Comparison of ENCODE assay signal across 22 cellular contexts in genomic region chr6:36318690-36319435, GRCh38. TPM values are rescaled to one million over a fixed set of nuclear protein-coding genes. Genes with fewer than 3 reads are reported as not detected.
DNase-seq lines count a peak whose midpoint lies in the region; ATAC-seq, FAIRE-seq and TF ChIP-seq lines count a peak whose summit lies in the region.
"Had no signal": no experiment of that assay in that cellular context is flagged by ENCODE, and none has a peak within 500 bp of the region (broad histone marks: within the 10 kb centered on the region; RNA-seq: fewer than 3 reads in every experiment).

No MANE protein-coding gene starts in this region.

- no peaks in the 10 kb centered on the region for H3K9me1 ChIP-seq in K562 (ENCODE audit: control insufficient read depth, insufficient read depth, low read length)

- H3K79me2 ChIP-seq in K562 (ENCODE audit: control insufficient read depth, insufficient read depth, low read length), result no peaks in the 10 kb centered on the region
- H3K79me2 ChIP-seq in H9 (ENCODE audit: insufficient read depth, low read length), result no peaks in the 10 kb centered on the region
- H3K79me2 ChIP-seq: parathyroid adenoma had no signal

- H2BK5ac ChIP-seq in neuronal stem cell (ENCODE audit: low read length), result no peak overlapping the region
- H2BK5ac ChIP-seq in H9 (ENCODE audit: insufficient read length, low read length), result no peak overlapping the region

- POLR2A ChIA-PET in K562 (lab: Yijun Ruan, JAX), result interaction anchor here (0.6 to 1.5 kb wide), 9 partner anchors 10 to 334 kb away, joined by 3 to 6 read pairs (median 3); no protein-coding TSS in a partner anchor

- no peaks in the 10 kb centered on the region for H3K36me3 Mint-ChIP-seq in H9 (ENCODE audit: insufficient read depth in 1 of 3, low read depth in 3 of 3)
- H3K36me3 Mint-ChIP-seq: activated naive CD4-positive, alpha-beta T cell treated with anti-CD3 and anti-CD28 coated beads, Interleukin-2, amount 50 U/mL, for 72 hours; natural killer cell treated with Interleukin-12 subunit alpha and Interleukin-12 subunit beta and Interleukin-15 and Interleukin-18, amount 100 ng/mL, for 72 hours; type B pancreatic cell had no signal

- WGBS in K562 (ENCODE audit: insufficient coverage, low coverage, missing lambda C conversion rate), result 2% methylated on average over 6 of the region's 6 CpGs
- no CpG with 5 or more reads among the region's 6 CpGs for WGBS in neuronal stem cell (ENCODE audit: extremely low coverage in 2 of 2, insufficient read length in 2 of 2, insufficient replicate concordance in 1 of 2), 2 donors
- no CpG with 5 or more reads among the region's 6 CpGs for WGBS in H9 (ENCODE audit: extremely low coverage, insufficient read length, low lambda C conversion rate)

- no peak for TF ChIP-seq POLR2A in K562 (conservative IDR thresholded peaks at IDR 0.05)

- H2BK15ac ChIP-seq in neuronal stem cell (ENCODE audit: low read length) (no peak overlapping the region), H9 (ENCODE audit: low read depth, low read length) (no peak overlapping the region)

- no peak overlapping the region for H4K91ac ChIP-seq in neuronal stem cell (ENCODE audit: low read depth, low read length, poor library complexity)
- no peak overlapping the region for H4K91ac ChIP-seq in H9 (ENCODE audit: insufficient read length, low read depth, low read length)

- no peaks in the 10 kb centered on the region for H3K79me1 ChIP-seq in neuronal stem cell (ENCODE audit: low read depth, low read length)
- H3K79me1 ChIP-seq in H9 (ENCODE audit: insufficient read depth, low read depth, low read length, poor library complexity, severe bottlenecking), result no peaks in the 10 kb centered on the region

- no peak overlapping the region for H3K4me3 Mint-ChIP-seq in H9
- H3K4me3 Mint-ChIP-seq: central memory CD8-positive, alpha-beta T cell; natural killer cell treated with Interleukin-12 subunit alpha and Interleukin-12 subunit beta and Interleukin-15 and Interleukin-18, amount 100 ng/mL, for 72 hours; type B pancreatic cell had no signal

- H3K27ac Mint-ChIP-seq in H9, result no peak overlapping the region
- H3K27ac Mint-ChIP-seq: activated naive CD4-positive, alpha-beta T cell treated with anti-CD3 and anti-CD28 coated beads, Interleukin-2, amount 50 U/mL, for 72 hours; natural killer cell treated with Interleukin-12 subunit alpha and Interleukin-12 subunit beta and Interleukin-15 and Interleukin-18, amount 100 ng/mL, for 72 hours; type B pancreatic cell had no signal

- H2AFZ ChIP-seq in K562 (ENCODE audit: low read depth, low read length), result no peak overlapping the region
- no peak overlapping the region for H2AFZ ChIP-seq in neuronal stem cell (ENCODE audit: low read length)
- no peak overlapping the region for H2AFZ ChIP-seq in H9 (ENCODE audit: low read length)
- H2AFZ ChIP-seq: parathyroid adenoma had no signal

- peaks cover 22 to 74% of the 10 kb centered on the region in 2 experiments; a peak in 4 of 5 replicates for H3K27me3 ChIP-seq in K562 (ENCODE audit: control insufficient read depth in 2 of 2, insufficient read depth in 2 of 2, low read length in 2 of 2)
- H3K27me3 ChIP-seq in neuronal stem cell (ENCODE audit: control insufficient read depth in 3 of 3, insufficient read depth in 3 of 3, low read depth in 1 of 3, low read length in 3 of 3), result peaks cover 0 to 5% (median 0%) of the 10 kb centered on the region in 3 experiments
- H3K27me3 ChIP-seq in H9 (ENCODE audit: insufficient read depth, low read length), result no peaks in the 10 kb centered on the region

- no TSS peak for BruUV-seq in K562 (replicated peaks; lab: Mats Ljungman, UMichigan)

- peak; percentile 40 for DNase-seq in NCI-H1105 treated with DMSO at 0.1 percent for 48 hours (lab: John Stamatoyannopoulos, UW)
- no peak for DNase-seq in NCI-H1105 (lab: John Stamatoyannopoulos, UW)
- DNase-seq in NCI-H2196 (lab: John Stamatoyannopoulos, UW; ENCODE audit: unreplicated experiment), result peak; percentile 61
- no peak for DNase-seq in K562 (ENCODE audit: extremely low read depth in 1 of 4, low spot score in 3 of 4)
- no peak for DNase-seq in neuronal stem cell (ENCODE audit: low spot score)
- no peak for DNase-seq in H9
- DNase-seq in NOMO-1 treated with DMSO at 0.1 percent for 48 hours (lab: John Stamatoyannopoulos, UW; ENCODE audit: unreplicated experiment), result no peak
- DNase-seq in CD1c-positive myeloid dendritic cell (ENCODE audit: extremely low spot score), result no peak
- DNase-seq: 8988T; activated CD4-positive, alpha-beta T cell treated with anti-CD3 and anti-CD28 coated beads for 48 hours; aorta; DND-41; head of caudate nucleus; stimulated activated CD8-positive, alpha-beta memory T cell treated with anti-CD3 and anti-CD28 coated beads, Interleukin-4, amount 100 ng/mL, for 48 hours had no signal

- H3K56ac ChIP-seq in H9 (ENCODE audit: insufficient read length, low read depth, low read length), result no peak overlapping the region

- H3K23me2 ChIP-seq in H9 (ENCODE audit: insufficient read length, low read depth, low read length, poor library complexity, severe bottlenecking), result no peaks in the 10 kb centered on the region

- in situ Hi-C loops in K562 (cut with MboI), result no loop called here

- H3K27me3 Mint-ChIP-seq in H9 (ENCODE audit: low read depth), result peaks cover 6% of the 10 kb centered on the region
- H3K27me3 Mint-ChIP-seq: type B pancreatic cell had no signal

- H4K8ac ChIP-seq in neuronal stem cell (ENCODE audit: low read depth, low read length), result no peak overlapping the region
- H4K8ac ChIP-seq in H9 (replicated peaks; ENCODE audit: insufficient read length, low read depth, low read length), result no peak overlapping the region

- no peak for FAIRE-seq in K562 (lab: Jason Lieb, UNC)
- FAIRE-seq: GM12878 had no signal

- no peak overlapping the region for H3K4ac ChIP-seq in neuronal stem cell (ENCODE audit: low read length)
- no peak overlapping the region for H3K4ac ChIP-seq in H9 (ENCODE audit: low read depth, low read length)

- H3K27ac ChIP-seq in K562 (ENCODE audit: extremely low read depth, low read depth, low read length), result no peak overlapping the region
- no peak overlapping the region for H3K27ac ChIP-seq in neuronal stem cell (replicated peaks; ENCODE audit: low read length)
- no peak overlapping the region for H3K27ac ChIP-seq in H9 (ENCODE audit: insufficient read length, low read depth, low read length)
- H3K27ac ChIP-seq: parathyroid adenoma had no signal

- CTCF ChIA-PET in K562 (lab: Yijun Ruan, JAX; ENCODE audit: low intra/inter-chr PET ratio), result no interaction called here

- H3K4me1 ChIP-seq in K562 (replicated peaks in 1 of 2; ENCODE audit: control insufficient read depth in 2 of 2, insufficient read depth in 2 of 2, low read length in 2 of 2), result peaks cover 0 to 5% of the 10 kb centered on the region in 2 experiments; a peak in 2 of 5 replicates
- H3K4me1 ChIP-seq in neuronal stem cell (ENCODE audit: control insufficient read depth in 2 of 2, insufficient read depth in 1 of 2, low read depth in 1 of 2, low read length in 2 of 2), result peaks cover 5 to 20% of the 10 kb centered on the region in 2 donors
- no peaks in the 10 kb centered on the region for H3K4me1 ChIP-seq in H9 (ENCODE audit: insufficient read depth, low read length)
- H3K4me1 ChIP-seq: parathyroid adenoma had no signal

- H3K4me3 ChIP-seq in K562, result no peak overlapping the region
- H3K4me3 ChIP-seq in neuronal stem cell (ENCODE audit: low read length in 2 of 2), result no peak overlapping the region
- H3K4me3 ChIP-seq: GM12878 had no signal

- H3K9ac ChIP-seq in K562 (ENCODE audit: insufficient read depth in 1 of 2, low read depth in 2 of 2, low read length in 2 of 2), result no peak overlapping the region
- H3K9ac ChIP-seq in neuronal stem cell (ENCODE audit: low read depth, low read length, poor library complexity), result peak overlapping the region; percentile 18
- H3K9ac ChIP-seq in H9 (ENCODE audit: extremely low read depth, insufficient read length, low read length), result no peak overlapping the region
- H3K9ac ChIP-seq: parathyroid adenoma had no signal

- no peak overlapping the region for H2BK120ac ChIP-seq in neuronal stem cell (ENCODE audit: low read depth, low read length)
- H2BK120ac ChIP-seq in H9 (ENCODE audit: low read depth, low read length, poor library complexity, severe bottlenecking), result no peak overlapping the region

- peak overlapping the region; percentile 68 for H3K18ac ChIP-seq in neuronal stem cell (ENCODE audit: low read length)
- H3K18ac ChIP-seq in H9 (ENCODE audit: insufficient read length, low read depth, low read length), result no peak overlapping the region

- intact Hi-C loops in K562 (cut with micrococcal nuclease), result loop anchor here (2.0 kb wide), 1 partner anchor 16 kb away; no protein-coding TSS in a partner anchor

- no peak for TF ChIP-seq EP300 in K562 (IDR thresholded peaks at IDR 0.05; ENCODE audit: low read length)

- no peak overlapping the region for H3K4me2 ChIP-seq in K562 (ENCODE audit: insufficient read depth, low read length)
- H3K4me2 ChIP-seq in neuronal stem cell (ENCODE audit: insufficient read depth, low read length, poor library complexity, severe bottlenecking), result no peak overlapping the region
- H3K4me2 ChIP-seq in H9 (ENCODE audit: insufficient read depth, insufficient read length, low read length), result no peak overlapping the region

- H4K5ac ChIP-seq in H9 (ENCODE audit: insufficient read length, low read depth, low read length), result no peak overlapping the region

- H2BK20ac ChIP-seq in H9 (ENCODE audit: low read depth, low read length, poor library complexity, severe bottlenecking), result no peak overlapping the region

- H3K9me3 Mint-ChIP-seq in H9, result no peaks in the 10 kb centered on the region; a peak in 1 of 5 replicates
- H3K9me3 Mint-ChIP-seq: activated naive CD4-positive, alpha-beta T cell treated with anti-CD3 and anti-CD28 coated beads, Interleukin-2, amount 50 U/mL, for 72 hours; central memory CD8-positive, alpha-beta T cell; natural killer cell treated with Interleukin-12 subunit alpha and Interleukin-12 subunit beta and Interleukin-15 and Interleukin-18, amount 100 ng/mL, for 72 hours; type B pancreatic cell had no signal

- H2AK5ac ChIP-seq in neuronal stem cell (ENCODE audit: low read depth, low read length), result peak overlapping the region; percentile 38
- no peak overlapping the region for H2AK5ac ChIP-seq in H9 (ENCODE audit: insufficient read length, low read length)

- no peak for TF ChIP-seq RAD21 in K562 (CRISPR knock-in tag; conservative IDR thresholded peaks at IDR 0.05 in 1 of 2, IDR thresholded peaks at IDR 0.05 in 1 of 2)

- H3K14ac ChIP-seq in neuronal stem cell (ENCODE audit: low read length), result peak overlapping the region; percentile 32
- no peak overlapping the region for H3K14ac ChIP-seq in H9 (ENCODE audit: insufficient read depth, low read length)

- H3K36me3 ChIP-seq in K562 (ENCODE audit: control insufficient read depth, insufficient read depth, low read length), result no peaks in the 10 kb centered on the region
- H3K36me3 ChIP-seq in neuronal stem cell (replicated peaks in 1 of 2; ENCODE audit: control insufficient read depth in 2 of 2, insufficient read depth in 2 of 2, low read length in 2 of 2), result no peaks in the 10 kb centered on the region

- no peak overlapping the region for H2BK12ac ChIP-seq in neuronal stem cell (ENCODE audit: low read length)
- H2BK12ac ChIP-seq in H9 (ENCODE audit: insufficient read length, low read depth, low read length), result no peak overlapping the region

- peak; percentile 36; the same call in 1 of the 3 replicates for ATAC-seq in K562
- ATAC-seq: activated naive CD4-positive, alpha-beta T cell treated with anti-CD3 and anti-CD28 coated beads, Interleukin-2, amount 50 U/mL, for 72 hours; GM12878; natural killer cell treated with Interleukin-12 subunit alpha and Interleukin-12 subunit beta and Interleukin-15 and Interleukin-18, amount 100 ng/mL, for 72 hours; Panc1; sciatic nerve had no signal

- no peak overlapping the region for H3T11ph ChIP-seq in H9 (ENCODE audit: low read length)

- H4K20me1 ChIP-seq in K562 (replicated peaks; ENCODE audit: control insufficient read depth, insufficient read depth, low read length), result no peaks in the 10 kb centered on the region
- no peaks in the 10 kb centered on the region for H4K20me1 ChIP-seq in H9 (ENCODE audit: control insufficient read depth, insufficient read depth, insufficient read length)

- H3K9me3 ChIP-seq in K562 (replicated peaks; ENCODE audit: control insufficient read depth, insufficient read depth, low read depth, low read length) (no peaks in the 10 kb centered on the region), neuronal stem cell (replicated peaks in 1 of 2; ENCODE audit: control insufficient read depth in 2 of 2, insufficient read depth in 1 of 2, low read depth in 1 of 2, low read length in 2 of 2) (no peaks in the 10 kb centered on the region), H9 (ENCODE audit: control insufficient read depth, low read depth, low read length) (no peaks in the 10 kb centered on the region)

- H3K4me1 Mint-ChIP-seq in H9, result peaks cover 20 to 41% of the 10 kb centered on the region in 2 experiments
- H3K4me1 Mint-ChIP-seq: central memory CD8-positive, alpha-beta T cell had no signal

- TF ChIP-seq CTCF in K562 (IDR thresholded peaks at IDR 0.05 in 2 of 3, conservative IDR thresholded peaks at IDR 0.05 in 1 of 3; ENCODE audit: insufficient read depth in 2 of 3, low read depth in 1 of 3, low read length in 3 of 3) (no peak), H9 (conservative IDR thresholded peaks at IDR 0.05) (no peak)

- H3K23ac ChIP-seq in neuronal stem cell (ENCODE audit: low read depth, low read length, poor library complexity), result no peak overlapping the region
- no peak overlapping the region for H3K23ac ChIP-seq in H9 (ENCODE audit: insufficient read length, low read depth, low read length)

RNA-seq across cellular contexts. Expression of gene BNIP5, which starts 17.8 kb away (rescaled TPM):
- total RNA-seq in K562 (2011; cell fraction: chromatin; rRNA removed; ENCODE audit: low replicate concordance), result not detected in 2 replicates
- total RNA-seq in K562 (2011; cell fraction: nucleolus; rRNA removed), result not detected in 2 replicates
- total RNA-seq in K562 (2011; cell fraction: nucleoplasm; rRNA removed), result not detected in 2 replicates
- total RNA-seq in K562 (2014; rRNA removed), result not detected in 2 replicates
- total RNA-seq in K562 (2014; rRNA removed; fragmentation: Illumina TruSeq; extraction: Trizol), result not detected in 2 replicates
- total RNA-seq in K562 (2015; rRNA removed; fragmentation: Illumina TruSeq; extraction: Trizol), result not detected in 2 replicates
- not detected in 2 replicates for total RNA-seq in K562 (2021)
- not detected in 2 replicates for polyA plus RNA-seq in K562 (2011; rRNA removed)
- polyA plus RNA-seq in K562 (2011; cell fraction: cytosol; rRNA removed), result not detected in 2 replicates
- not detected in 2 replicates for polyA plus RNA-seq in K562 (2011; cell fraction: nucleus; rRNA removed)
- polyA plus RNA-seq in K562 (2012), result not detected in 2 replicates
- polyA plus RNA-seq in K562 (2014; fragmentation: Illumina TruSeq; extraction: Trizol), result not detected in 2 replicates
- not detected for polyA plus RNA-seq in K562 (2014; fragmentation: Nextera tagmentation; extraction: Ambion mirVana)
- polyA plus RNA-seq in K562 (2014; rRNA removed), result not detected in 2 replicates
- not detected in 2 replicates for polyA minus RNA-seq in K562 (2011; rRNA and poly(A)+ RNA removed)
- not detected in 2 replicates for polyA minus RNA-seq in K562 (2011; cell fraction: cytosol; rRNA and poly(A)+ RNA removed)
- not detected in 2 replicates for polyA minus RNA-seq in K562 (2011; cell fraction: nucleus; rRNA and poly(A)+ RNA removed)
- 0.01 TPM for polyA plus RNA-seq in neuronal stem cell (2013, experiment 1 of 2)
- polyA plus RNA-seq in neuronal stem cell (2013, experiment 2 of 2), result 0.03 TPM
- total RNA-seq in H9 (2021), result not detected in 2 replicates
- total RNA-seq: activated naive CD4-positive, alpha-beta T cell treated with anti-CD3 and anti-CD28 coated beads, Interleukin-2, amount 50 U/mL, for 72 hours; aorta; natural killer cell treated with Interleukin-12 subunit alpha and Interleukin-12 subunit beta and Interleukin-15 and Interleukin-18, amount 100 ng/mL, for 72 hours; sciatic nerve had no signal

RNA-seq across cellular contexts. Expression of gene PNPLA1, which starts 49.0 kb away (rescaled TPM):
- total RNA-seq in K562 (2011; cell fraction: chromatin; rRNA removed; ENCODE audit: low replicate concordance), result not detected in 2 replicates
- total RNA-seq in K562 (2011; cell fraction: nucleolus; rRNA removed), result 0.17 TPM in 1 of 2 replicates, not detected in the other
- 0.29 TPM in 1 of 2 replicates, not detected in the other for total RNA-seq in K562 (2011; cell fraction: nucleoplasm; rRNA removed)
- total RNA-seq in K562 (2014; rRNA removed), result 0.27 TPM in 1 of 2 replicates, not detected in the other
- total RNA-seq in K562 (2014; rRNA removed; fragmentation: Illumina TruSeq; extraction: Trizol), result 0.04 TPM in 1 of 2 replicates, not detected in the other
- total RNA-seq in K562 (2015; rRNA removed; fragmentation: Illumina TruSeq; extraction: Trizol), result 0.14 TPM in 1 of 2 replicates, not detected in the other
- 0.11 and 0.13 TPM in 2 replicates for total RNA-seq in K562 (2021)
- polyA plus RNA-seq in K562 (2011; rRNA removed), result not detected in 2 replicates
- 0.06 and 0.07 TPM in 2 replicates for polyA plus RNA-seq in K562 (2011; cell fraction: cytosol; rRNA removed)
- polyA plus RNA-seq in K562 (2011; cell fraction: nucleus; rRNA removed), result not detected in 2 replicates
- polyA plus RNA-seq in K562 (2012), result 0.22 and 2.4 TPM in 2 replicates
- 0.16 and 0.17 TPM in 2 replicates for polyA plus RNA-seq in K562 (2014; fragmentation: Illumina TruSeq; extraction: Trizol)
- under 1 TPM in 1 of 2 experiments, not detected in 1; 0.08 TPM for polyA plus RNA-seq in K562 (2014; fragmentation: Nextera tagmentation; extraction: Ambion mirVana)
- polyA plus RNA-seq in K562 (2014; rRNA removed), result 0.07 and 0.22 TPM in 2 replicates
- not detected in 2 replicates for polyA minus RNA-seq in K562 (2011; rRNA and poly(A)+ RNA removed)
- polyA minus RNA-seq in K562 (2011; cell fraction: cytosol; rRNA and poly(A)+ RNA removed), result not detected in 2 replicates
- polyA minus RNA-seq in K562 (2011; cell fraction: nucleus; rRNA and poly(A)+ RNA removed), result not detected in 2 replicates
- polyA plus RNA-seq in neuronal stem cell (2013, experiment 1 of 2), result 0.04 TPM
- 0.07 TPM for polyA plus RNA-seq in neuronal stem cell (2013, experiment 2 of 2)
- total RNA-seq in H9 (2021), result 0.09 TPM in 1 of 2 replicates, not detected in the other
- total RNA-seq: activated naive CD4-positive, alpha-beta T cell treated with anti-CD3 and anti-CD28 coated beads, Interleukin-2, amount 50 U/mL, for 72 hours; GM12878 had no signal

Comparison
In these comparisons a context has a peak if more than half of its experiments do, and no peak if none do; other contexts are left out.
1. DNase-seq: peak in NCI-H1105 treated with DMSO at 0.1 percent for 48 hours (single experiment) and NCI-H2196 (single experiment); none in NCI-H1105 (single experiment), K562 (0 of 4), neuronal stem cell (single experiment), H9 (single experiment), NOMO-1 treated with DMSO at 0.1 percent for 48 hours (single experiment) and CD1c-positive myeloid dendritic cell (single experiment).